ENCODE assay signal across 8 cellular contexts in the genomic region with DNA sequence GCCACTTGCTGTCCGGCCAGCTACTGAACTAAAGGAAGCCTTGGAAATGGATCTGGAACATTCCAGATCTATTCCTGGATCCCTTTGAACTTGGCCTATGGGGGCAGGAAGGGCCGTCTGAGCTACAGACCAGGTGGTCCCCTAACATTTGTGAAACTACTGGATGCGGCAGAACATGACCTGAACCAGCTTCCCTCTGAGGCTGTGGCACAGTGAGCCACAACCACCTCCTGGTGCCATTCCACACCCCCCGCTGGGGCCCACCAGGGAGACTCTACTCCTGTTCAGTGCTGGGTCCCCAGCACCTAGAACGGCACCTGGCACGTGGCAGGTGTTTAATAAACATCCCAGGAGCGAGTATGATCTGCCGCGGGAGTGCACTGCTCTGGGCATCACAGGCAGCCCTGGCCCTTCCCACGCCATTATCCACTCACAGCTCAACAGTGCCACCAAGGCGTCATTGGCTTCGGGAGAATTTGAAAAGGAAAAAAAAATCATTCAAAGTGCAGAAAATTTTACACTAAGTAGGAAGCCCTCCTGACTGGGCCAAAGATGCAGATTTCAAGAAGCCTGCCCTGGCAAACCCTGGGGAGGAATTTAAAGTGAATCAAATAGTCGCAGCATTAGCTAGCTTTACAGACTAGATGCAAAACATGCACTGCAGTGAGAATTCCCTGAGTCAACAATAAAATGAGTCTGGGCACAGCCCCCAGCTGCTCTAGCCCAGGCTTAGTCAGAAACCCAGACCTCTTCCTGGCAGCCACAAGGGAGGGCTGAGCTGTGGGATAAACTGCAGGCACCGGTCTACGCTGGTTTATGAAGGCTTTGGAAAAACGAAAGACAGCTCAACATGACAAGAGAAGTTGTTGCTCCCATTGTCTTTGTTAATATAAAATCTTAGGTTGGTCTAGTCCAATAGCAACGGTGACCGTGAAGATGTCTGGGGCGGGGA. TPM values are rescaled to one million over a fixed set of nuclear protein-coding genes. Genes with fewer than 3 reads are reported as not detected.
DNase-seq lines count a peak whose midpoint lies in the region; ATAC-seq and TF ChIP-seq lines count a peak whose summit lies in the region.

No MANE protein-coding gene starts in this region.

- DNase-seq in AG04450 (ENCODE audit: low read depth, low spot score) = no peak
- peak; percentile 74 for DNase-seq in H4 (ENCODE audit: low spot score)
- peak; percentile 11 for DNase-seq in WERI-Rb-1
- peak; percentile 66 for DNase-seq in left kidney (ENCODE audit: low read depth, low spot score)
- no peak for DNase-seq in HAP-1 (ENCODE audit: low spot score in 2 of 2)
- DNase-seq in AML-193 (lab: John Stamatoyannopoulos, UW) = no peak

- ATAC-seq in HG03457 (IDR thresholded peaks at IDR 0.05; ENCODE audit: unreplicated experiment) (no peak), GM21529 (IDR thresholded peaks at IDR 0.05; ENCODE audit: unreplicated experiment) (no peak)

- H3K4me3 ChIP-seq in AG04450 (ENCODE audit: low read depth, low read length) (peak overlapping the region; percentile 25; the same call in 1 of the 2 replicates), WERI-Rb-1 (ENCODE audit: low read depth, low read length) (no peak overlapping the region), HAP-1 (no peak overlapping the region)

- H3K4me1 ChIP-seq in HAP-1 = no peaks in the 10 kb centered on the region

- H3K9me3 ChIP-seq in AG04450 (ENCODE audit: control insufficient read depth, insufficient read depth, low read length) (no peaks in the 10 kb centered on the region), WERI-Rb-1 (ENCODE audit: severe bottlenecking) (no peaks in the 10 kb centered on the region), HAP-1 (no peaks in the 10 kb centered on the region)

- TF ChIP-seq CTCF in AG04450 (IDR thresholded peaks at IDR 0.05; ENCODE audit: low read depth, low read length) (peak; percentile 37), WERI-Rb-1 (IDR thresholded peaks at IDR 0.05; ENCODE audit: low read depth, low read length) (no peak)

- H3K27ac ChIP-seq in AG04450 (ENCODE audit: low read depth, low read length) (peak overlapping the region; percentile 11), WERI-Rb-1 (no peak overlapping the region)

- in situ Hi-C loops in HAP-1 (cut with MboI; ENCODE audit: low sequenced_read_pairs) = no loop called here

- POLR2A ChIA-PET in AG04450 (lab: Yijun Ruan, JAX) = no interaction called here

- peaks cover 17% of the 10 kb centered on the region for H3K27me3 ChIP-seq in AG04450 (ENCODE audit: control insufficient read depth, insufficient read depth, low read length)
- no peaks in the 10 kb centered on the region for H3K27me3 ChIP-seq in WERI-Rb-1 (ENCODE audit: insufficient read depth, low read depth, severe bottlenecking)
- H3K27me3 ChIP-seq in HAP-1 (ENCODE audit: low read depth) = peaks cover 16% of the 10 kb centered on the region

- CTCF ChIA-PET in AG04450 (lab: Charles Lee) = interaction anchor here (1.1 to 2.0 kb wide), 10 partner anchors 14 to 438 kb away, joined by 3 to 7 read pairs (median 4); a partner anchor contains a TSS

- H3K36me3 ChIP-seq in WERI-Rb-1 = peaks cover 67% of the 10 kb centered on the region
- no peaks in the 10 kb centered on the region for H3K36me3 ChIP-seq in HAP-1 (replicated peaks)

RNA-seq across cellular contexts. Expression of a gene that starts 14.3 kb away (rescaled TPM):
- polyA plus RNA-seq in AG04450 (2011; rRNA removed) = 0.92 and 1.4 TPM in 2 replicates
- polyA minus RNA-seq in AG04450 (2011; rRNA and poly(A)+ RNA removed) = 0.46 and 0.74 TPM in 2 replicates
- 2.6 TPM in 2 replicates for total RNA-seq in H4 (2014; rRNA removed; shearing (Covaris generic))

RNA-seq across cellular contexts. Expression of a gene that starts 35.9 kb away (rescaled TPM):
- polyA plus RNA-seq in AG04450 (2011; rRNA removed) = 0.07 and 0.14 TPM in 2 replicates
- not detected in 2 replicates for polyA minus RNA-seq in AG04450 (2011; rRNA and poly(A)+ RNA removed)
- total RNA-seq in H4 (2014; rRNA removed; shearing (Covaris generic)) = 0.33 TPM in 1 of 2 replicates, not detected in the other

Comparison
In these comparisons a context has a peak if more than half of its experiments do, and no peak if none do; other contexts are left out.
1. DNase-seq: peak in H4 (single experiment), WERI-Rb-1 (single experiment) and left kidney (single experiment); none in AG04450 (single experiment), HAP-1 (0 of 2) and AML-193 (0 of 2).